In genomic region chr3:42696356-42697301, GRCh38 we compare ENCODE assay signal across 3 cellular contexts.
TF ChIP-seq lines count a peak whose summit lies in the region.

No MANE protein-coding gene starts in this region.

TF ChIP-seq in SK-N-SH, 30 proteins besides CTCF, POLR2A, EP300 and RAD21:
- TF ChIP-seq PBX3 (IDR thresholded peaks at IDR 0.05) (no peak), TEAD4 (IDR thresholded peaks at IDR 0.05; ENCODE audit: borderline replicate concordance, insufficient read depth) (no peak), JUND (IDR thresholded peaks at IDR 0.05) (no peak), MAX (IDR thresholded peaks at IDR 0.05; ENCODE audit: low read depth) (no peak), FOXJ3 (CRISPR knock-in tag; IDR thresholded peaks at IDR 0.05) (no peak)

TF ChIP-seq in SK-N-SH treated with all-trans-retinoic acid at 6 μM for 48 hours, 23 proteins besides CTCF, POLR2A, EP300 and RAD21:
- TF ChIP-seq ZNF70 (CRISPR knock-in tag; IDR thresholded peaks at IDR 0.05) (no peak), TCF4 (CRISPR knock-in tag; IDR thresholded peaks at IDR 0.05; ENCODE audit: borderline replicate concordance) (no peak), PATZ1 (CRISPR knock-in tag; IDR thresholded peaks at IDR 0.05; ENCODE audit: borderline replicate concordance) (no peak), CSDC2 (CRISPR knock-in tag; IDR thresholded peaks at IDR 0.05) (no peak), RARB (CRISPR knock-in tag; IDR thresholded peaks at IDR 0.05) (no peak), SNAI2 (CRISPR knock-in tag; IDR thresholded peaks at IDR 0.05) (no peak), OSR1 (CRISPR knock-in tag; IDR thresholded peaks at IDR 0.05) (no peak), ZFP30 (CRISPR knock-in tag; IDR thresholded peaks at IDR 0.05) (no peak)

TF ChIP-seq in IMR-90, 13 proteins besides CTCF, POLR2A, EP300 and RAD21:
- TF ChIP-seq MXI1 (IDR thresholded peaks at IDR 0.05; ENCODE audit: borderline replicate concordance, low read depth, low read length): no peak
- no peak for TF ChIP-seq SMC3 (IDR thresholded peaks at IDR 0.05; ENCODE audit: low read depth, low read length)
- no peak for TF ChIP-seq FOS (IDR thresholded peaks at IDR 0.05; ENCODE audit: low read depth, low read length)
- TF ChIP-seq RFX5 (IDR thresholded peaks at IDR 0.05; ENCODE audit: low read depth, low read length): no peak
